In the genomic region with DNA sequence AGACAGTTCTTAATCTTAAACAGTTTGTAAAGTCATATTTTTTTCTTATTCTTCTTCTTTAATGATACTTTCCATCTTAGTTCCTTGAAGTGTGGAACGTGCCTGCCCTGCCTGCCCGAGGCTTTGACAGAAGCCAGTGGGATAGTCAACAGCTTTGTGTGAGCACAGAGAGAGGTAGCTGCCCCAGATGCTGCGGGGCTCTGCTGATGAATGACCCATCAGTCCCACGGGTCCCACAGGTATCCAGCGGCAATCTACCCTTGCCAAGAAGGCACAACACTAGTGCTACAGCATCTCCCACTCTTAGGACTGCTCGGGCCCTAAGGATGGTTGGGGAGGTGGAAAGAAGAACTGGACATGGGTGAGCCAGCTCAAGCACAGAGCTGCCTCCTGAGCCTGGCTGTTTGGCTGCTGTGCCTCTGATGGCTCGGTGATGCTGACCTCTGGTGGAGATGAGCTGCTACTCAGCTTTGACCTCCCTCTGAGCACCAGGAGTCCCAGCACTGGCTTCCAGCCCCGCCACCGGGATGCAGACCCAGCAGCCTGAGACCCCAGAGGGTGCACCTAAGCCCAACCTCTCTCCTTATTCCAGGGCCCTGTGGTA, we compare ENCODE assay signal across 8 cellular contexts. TPM values are rescaled to one million over a fixed set of nuclear protein-coding genes. Genes with fewer than 3 reads are reported as not detected.
A peak's percentile ranks its signal among the peaks of the same experiment; 100 is the strongest.
DNase-seq lines count a peak whose midpoint lies in the region; ATAC-seq, FAIRE-seq and TF ChIP-seq lines count a peak whose summit lies in the region.

No MANE protein-coding gene starts in this region.

- no peaks in the 10 kb centered on the region for H3K9me3 Mint-ChIP-seq in activated T-cell treated with anti-CD3 and anti-CD28 coated beads, Interleukin-2, amount 50 U/mL, for 72 hours

- peak; percentile 80 to 89 for DNase-seq in A549 (ENCODE audit: low read depth in 1 of 2, low spot score in 1 of 2)
- DNase-seq in GM12891 (ENCODE audit: insufficient read length, low spot score): no peak
- DNase-seq in NCI-H2227 treated with DMSO at 0.1 percent for 48 hours (lab: John Stamatoyannopoulos, UW): peak; percentile 64
- peak; percentile 29 to 42 for DNase-seq in activated T-cell treated with anti-CD3 and anti-CD28 coated beads, Interleukin-2, amount 50 U/mL, for 72 hours
- peak; percentile 83 to 89 for DNase-seq in cardiac muscle cell (ENCODE audit: low read depth in 1 of 2, low spot score in 1 of 2)
- peak; percentile 24 for DNase-seq in prostate gland (ENCODE audit: low spot score)
- no peak for DNase-seq in stimulated activated naive CD4-positive, alpha-beta T cell (lab: John Stamatoyannopoulos, UW)

- TF ChIP-seq CTCF in A549 (IDR thresholded peaks at IDR 0.05) (peak; percentile 70), cardiac muscle cell (IDR thresholded peaks at IDR 0.05; ENCODE audit: low read depth, low read length) (peak; percentile 83), prostate gland (IDR thresholded peaks at IDR 0.05) (peak; percentile 21 to 58 (median 39))

- H3K27ac Mint-ChIP-seq in activated T-cell treated with anti-CD3 and anti-CD28 coated beads, Interleukin-2, amount 50 U/mL, for 72 hours: no peak overlapping the region

- H3K27ac ChIP-seq in A549 (peak overlapping the region; percentile 89 to 90), cardiac muscle cell (no peak overlapping the region), prostate gland (no peak overlapping the region)

- H3K27me3 Mint-ChIP-seq in activated T-cell treated with anti-CD3 and anti-CD28 coated beads, Interleukin-2, amount 50 U/mL, for 72 hours (ENCODE audit: low read depth): peaks cover 31% of the 10 kb centered on the region

- H3K36me3 ChIP-seq in cardiac muscle cell: no peaks in the 10 kb centered on the region
- H3K36me3 ChIP-seq in prostate gland: no peaks in the 10 kb centered on the region

- TF ChIP-seq POLR2A in A549 (IDR thresholded peaks at IDR 0.05; ENCODE audit: low read length) (no peak), GM12891 (IDR thresholded peaks at IDR 0.05; ENCODE audit: low read depth, low read length) (no peak), prostate gland (IDR thresholded peaks at IDR 0.05) (no peak)

- WGBS in A549 (ENCODE audit: missing lambda C conversion rate): 18% methylated on average over 9 of the region's 9 CpGs
- WGBS in prostate gland: 38% methylated on average over 9 of the region's 9 CpGs

- peak overlapping the region; percentile 62 for H3K4me2 ChIP-seq in A549

- peaks cover 16% of the 10 kb centered on the region for H3K4me1 Mint-ChIP-seq in activated T-cell treated with anti-CD3 and anti-CD28 coated beads, Interleukin-2, amount 50 U/mL, for 72 hours (ENCODE audit: low read depth)

- H3K27me3 ChIP-seq in cardiac muscle cell (no peaks in the 10 kb centered on the region), prostate gland (replicated peaks; ENCODE audit: insufficient read depth) (no peaks in the 10 kb centered on the region)

- peak; percentile 98 to 99 for TF ChIP-seq RAD21 in A549 (conservative IDR thresholded peaks at IDR 0.05 in 1 of 2, IDR thresholded peaks at IDR 0.05 in 1 of 2)

- H3K4me3 Mint-ChIP-seq in activated T-cell treated with anti-CD3 and anti-CD28 coated beads, Interleukin-2, amount 50 U/mL, for 72 hours: no peak overlapping the region

- H3K4me1 ChIP-seq in A549: peaks cover 11% of the 10 kb centered on the region
- no peaks in the 10 kb centered on the region for H3K4me1 ChIP-seq in cardiac muscle cell (ENCODE audit: low read depth)
- H3K4me1 ChIP-seq in prostate gland (replicated peaks): no peaks in the 10 kb centered on the region

- H3K9me3 ChIP-seq in A549 (no peaks in the 10 kb centered on the region), cardiac muscle cell (ENCODE audit: low read depth) (no peaks in the 10 kb centered on the region), prostate gland (no peaks in the 10 kb centered on the region)

- intact Hi-C loops in prostate gland (cut with DNase I): loop anchor here (1.0 to 10.0 kb wide), 2 partner anchors 134 to 408 kb away; no protein-coding TSS in a partner anchor

- no peak overlapping the region for H3K4me3 ChIP-seq in A549
- H3K4me3 ChIP-seq in cardiac muscle cell: no peak overlapping the region
- no peak overlapping the region for H3K4me3 ChIP-seq in prostate gland

- POLR2A ChIA-PET in A549 (lab: Yijun Ruan, JAX): interaction anchor here (0.5 to 1.9 kb wide), 6 partner anchors 74 to 422 kb away, joined by 3 to 25 read pairs (median 5); no protein-coding TSS in a partner anchor

- TF ChIP-seq EP300 in A549 (IDR thresholded peaks at IDR 0.05): no peak

- peak; percentile 99 for ATAC-seq in A549
- peak; percentile 71 for ATAC-seq in HG02943 (IDR thresholded peaks at IDR 0.05; ENCODE audit: low read depth, unreplicated experiment)
- peak; percentile 66 to 71 for ATAC-seq in activated T-cell treated with anti-CD3 and anti-CD28 coated beads, Interleukin-2, amount 50 U/mL, for 72 hours (replicated peaks in 1 of 2)

- no peaks in the 10 kb centered on the region for H3K36me3 Mint-ChIP-seq in activated T-cell treated with anti-CD3 and anti-CD28 coated beads, Interleukin-2, amount 50 U/mL, for 72 hours (ENCODE audit: insufficient read depth in 2 of 2)

- CTCF ChIA-PET in A549 (lab: Yijun Ruan, JAX): interaction anchor here (0.6 to 14.1 kb wide), 124 partner anchors 10 to 1542 kb away, joined by 3 to 596 read pairs (median 6); partner anchors contain the start of gene APLNR

- FAIRE-seq in A549 (lab: Jason Lieb, UNC) (peak; percentile 59), GM12891 (lab: Jason Lieb, UNC) (peak; percentile 35)

TF ChIP-seq in A549, 52 proteins besides CTCF, POLR2A, EP300 and RAD21:
- TF ChIP-seq CHD2 (IDR thresholded peaks at IDR 0.05; ENCODE audit: low read length, partially characterized antibody) (no peak), SMC3 (IDR thresholded peaks at IDR 0.05) (peak; percentile 100), JUN (IDR thresholded peaks at IDR 0.05) (peak in 1 of 2 experiments; percentile 45; a peak in 1 of 5 replicates), MAFK (IDR thresholded peaks at IDR 0.05; ENCODE audit: partially characterized antibody) (no peak)

TF ChIP-seq in GM12891, 5 proteins besides CTCF, POLR2A, EP300 and RAD21:
- TF ChIP-seq TAF1 (IDR thresholded peaks at IDR 0.05; ENCODE audit: low read depth, low read length) (no peak), PAX5 (IDR thresholded peaks at IDR 0.05; ENCODE audit: insufficient read depth, low read length, severe bottlenecking) (no peak), SPI1 (IDR thresholded peaks at IDR 0.05; ENCODE audit: low read depth, low read length) (no peak), POU2F2 (IDR thresholded peaks at IDR 0.05; ENCODE audit: low read depth, low read length) (no peak), POLR2AphosphoS5 (IDR thresholded peaks at IDR 0.05; ENCODE audit: low read depth, low read length) (no peak)
TF ChIP-seq in GM12891: peak in this region for 0.

RNA-seq across cellular contexts. Expression of gene APLNR, which starts 11.8 kb away (rescaled TPM):
- polyA plus RNA-seq in A549 (2011; rRNA removed) (0.08 and 0.14 TPM in 2 replicates), A549 (2017; fragmentation: RNase III; extraction: RNeasy Plus Mini Kit Qiagen cat#74134 plus additional on column Dnase treatment) (0.08 to 0.09 TPM (median 0.08 TPM) in 3 replicates), cardiac muscle cell (7.2 and 13.6 TPM in 2 replicates)
- polyA plus RNA-seq in A549 (2012; cell fraction: cytosol; rRNA removed): 0.05 and 0.10 TPM in 2 replicates
- 0.65 and 0.80 TPM in 2 replicates for polyA plus RNA-seq in A549 (2012; cell fraction: nucleus; rRNA removed)
- 0.12 and 0.24 TPM in 2 replicates for polyA minus RNA-seq in A549 (2011; rRNA and poly(A)+ RNA removed)
- polyA plus RNA-seq in GM12891 (2012; ENCODE audit: low read depth, missing spikeins): not detected
- not detected for total RNA-seq in activated T-cell treated with anti-CD3 and anti-CD28 coated beads, Interleukin-2, amount 50 U/mL, for 72 hours
- total RNA-seq in cardiac muscle cell (9.8 and 16.0 TPM in 2 replicates), prostate gland (1 to 10 TPM in 1 of 2 donors, not detected in 1; 1.7 TPM)

Comparison
In these comparisons a context has a peak if more than half of its experiments do, and no peak if none do; other contexts are left out.
1. DNase-seq: peak in A549 (2 of 2), NCI-H2227 treated with DMSO at 0.1 percent for 48 hours (single experiment), activated T-cell treated with anti-CD3 and anti-CD28 coated beads, Interleukin-2, amount 50 U/mL, for 72 hours (2 of 2), cardiac muscle cell (2 of 2) and prostate gland (single experiment); none in GM12891 (single experiment) and stimulated activated naive CD4-positive, alpha-beta T cell (0 of 6).
2. H3K27ac ChIP-seq: peak in A549 (2 of 2); none in cardiac muscle cell (single experiment) and prostate gland (0 of 2).
3. Peak in every context shown above with its lines, with median percentiles within 50 percentile points of each other: ATAC-seq and CTCF ChIP-seq.